Comparison of ENCODE assay signal across 8 cellular contexts in genomic region chr12:119988788-119989618, GRCh38. TPM values are rescaled to one million over a fixed set of nuclear protein-coding genes. Genes with fewer than 3 reads are reported as not detected.
DNase-seq lines count a peak whose midpoint lies in the region; ATAC-seq and TF ChIP-seq lines count a peak whose summit lies in the region.

Gene BICDL1, plus strand, starts transcription at chr12:119989236. Its CDS starts 633 bp downstream, at chr12:119989869.

- H3K4me1 ChIP-seq in Caco-2: peaks cover 8% of the 10 kb centered on the region
- H3K4me1 ChIP-seq in NT2/D1 (ENCODE audit: insufficient read depth, insufficient read length): peaks cover 9% of the 10 kb centered on the region
- peaks cover 15% of the 10 kb centered on the region for H3K4me1 ChIP-seq in mucosa of descending colon (ENCODE audit: low read depth)

- POLR2A ChIA-PET in Caco-2 (lab: Charles Lee): interaction anchor here (0.6 to 2.0 kb wide), 5 partner anchors 98 to 224 kb away, joined by 3 to 11 read pairs (median 5); partner anchors contain the start of gene RPLP0

- CTCF ChIA-PET in Caco-2 (lab: Charles Lee): interaction anchor here (0.6 to 2.6 kb wide), 6 partner anchors 9 to 1387 kb away, joined by 3 to 20 read pairs (median 5); partner anchors contain the start of gene PRKAB1

- H3K9ac ChIP-seq in NT2/D1 (ENCODE audit: insufficient read length, low read depth): peak within 1 kb of the TSS; percentile 87

- peaks cover 12% of the 10 kb centered on the region for H3K36me3 Mint-ChIP-seq in Caco-2 (ENCODE audit: insufficient read depth, unreplicated experiment)
- H3K36me3 Mint-ChIP-seq in endothelial cell (ENCODE audit: low read depth, unreplicated experiment): no peaks in the 10 kb centered on the region

- no peaks in the 10 kb centered on the region for H3K27me3 ChIP-seq in Caco-2 (replicated peaks; ENCODE audit: control insufficient read depth, insufficient read depth, low read length)
- H3K27me3 ChIP-seq in NT2/D1 (ENCODE audit: insufficient read depth, insufficient read length): peaks cover 40% of the 10 kb centered on the region

- H3K27me3 Mint-ChIP-seq in Caco-2 (ENCODE audit: insufficient read depth, unreplicated experiment): no peaks in the 10 kb centered on the region
- peaks cover 2% of the 10 kb centered on the region for H3K27me3 Mint-ChIP-seq in endothelial cell (ENCODE audit: unreplicated experiment)

- H3K9me3 Mint-ChIP-seq in Caco-2 (ENCODE audit: unreplicated experiment) (no peaks in the 10 kb centered on the region), endothelial cell (ENCODE audit: unreplicated experiment) (no peaks in the 10 kb centered on the region)

- TF ChIP-seq CTCF in Caco-2 (IDR thresholded peaks at IDR 0.05; ENCODE audit: insufficient read depth in 1 of 2, low read depth in 1 of 2, low read length in 1 of 2, severe bottlenecking in 1 of 2, unreplicated experiment in 1 of 2) (no peak), endothelial cell (IDR thresholded peaks at IDR 0.05; ENCODE audit: unreplicated experiment) (no peak), mucosa of descending colon (IDR thresholded peaks at IDR 0.05) (no peak)

- DNase-seq in Caco-2 (peak; percentile 93 to 95), HUDEP-2 (lab: John Stamatoyannopoulos, UW; ENCODE audit: unreplicated experiment in 76 of 76) (peak in 66 of 76 experiments; percentile 14 to 75 (median 58)), NT2/D1 (ENCODE audit: low read depth, low spot score) (peak; percentile 97), endothelial cell (ENCODE audit: low spot score) (peak; percentile 55), mucosa of descending colon (peak; percentile 95 to 97 (median 96))
- peak; percentile 95 for DNase-seq in activated CD8-positive, alpha-beta memory T cell treated with anti-CD3 and anti-CD28 coated beads, Interleukin-2, amount 50 U/mL, for 1 hour (ENCODE audit: extremely low read depth)
- peak; percentile 89 to 97 for DNase-seq in stimulated activated CD8-positive, alpha-beta memory T cell treated with anti-CD3 and anti-CD28 coated beads, Interleukin-4, amount 100 ng/mL, for 4 hours (ENCODE audit: low read depth in 2 of 2, low spot score in 1 of 2)

- H3K27ac Mint-ChIP-seq in Caco-2 (ENCODE audit: unreplicated experiment): no peak within 1 kb of the TSS
- H3K27ac Mint-ChIP-seq in endothelial cell (ENCODE audit: unreplicated experiment): no peak within 1 kb of the TSS

- H3K4me3 Mint-ChIP-seq in Caco-2 (ENCODE audit: unreplicated experiment): peak within 1 kb of the TSS; percentile 81
- peak within 1 kb of the TSS; percentile 90 for H3K4me3 Mint-ChIP-seq in endothelial cell (ENCODE audit: unreplicated experiment)

- intact Hi-C loops in Caco-2 (cut with micrococcal nuclease; ENCODE audit: unreplicated experiment): loop anchor here (1.0 kb wide), 1 partner anchor 98 kb away; no protein-coding TSS in a partner anchor
- intact Hi-C loops in mucosa of descending colon (cut with DNase I, micrococcal nuclease): no loop called here

- H3K36me3 ChIP-seq in Caco-2 (ENCODE audit: control insufficient read depth, insufficient read depth, low read length) (no peaks in the 10 kb centered on the region), NT2/D1 (ENCODE audit: insufficient read depth, insufficient read length, low read length) (no peaks in the 10 kb centered on the region), mucosa of descending colon (ENCODE audit: low read depth) (no peaks in the 10 kb centered on the region)

- H3K4me3 ChIP-seq in Caco-2 (ENCODE audit: low read depth, low read length) (peak within 1 kb of the TSS; percentile 73), NT2/D1 (ENCODE audit: insufficient read length, low read depth) (peak within 1 kb of the TSS; percentile 73), mucosa of descending colon (peak within 1 kb of the TSS; percentile 30)

- H3K4me1 Mint-ChIP-seq in Caco-2 (ENCODE audit: low read depth, unreplicated experiment) (no peaks in the 10 kb centered on the region), endothelial cell (ENCODE audit: unreplicated experiment) (no peaks in the 10 kb centered on the region)

- BruUV-seq in Caco-2 (replicated peaks; lab: Mats Ljungman, UMichigan): no TSS peak

- H3K9me3 ChIP-seq in Caco-2 (no peaks in the 10 kb centered on the region), NT2/D1 (ENCODE audit: insufficient read depth, low read length) (peaks cover 5% of the 10 kb centered on the region; the same call in 1 of the 2 replicates), mucosa of descending colon (no peaks in the 10 kb centered on the region)

- ATAC-seq in GM21390 (IDR thresholded peaks at IDR 0.05; ENCODE audit: unreplicated experiment) (peak; percentile 87), mucosa of descending colon (peak; percentile 95)

RNA-seq across cellular contexts. Expression of gene BICDL1, which starts in this region (rescaled TPM):
- 10.8 and 14.2 TPM in 2 replicates for total RNA-seq in Caco-2 (2022)
- 2.8 TPM for total RNA-seq in endothelial cell (ENCODE audit: unreplicated experiment)
- 10 to 100 TPM in 1 of 3 donors, 1 to 10 TPM in 2; 6.7 to 10.6 (median 6.8) TPM for total RNA-seq in mucosa of descending colon

Comparison
In these comparisons a context has a peak if more than half of its experiments do, and no peak if none do; other contexts are left out.
1. Peak in every context shown above with its lines: DNase-seq, ATAC-seq and H3K4me3 ChIP-seq.